In the genomic region with DNA sequence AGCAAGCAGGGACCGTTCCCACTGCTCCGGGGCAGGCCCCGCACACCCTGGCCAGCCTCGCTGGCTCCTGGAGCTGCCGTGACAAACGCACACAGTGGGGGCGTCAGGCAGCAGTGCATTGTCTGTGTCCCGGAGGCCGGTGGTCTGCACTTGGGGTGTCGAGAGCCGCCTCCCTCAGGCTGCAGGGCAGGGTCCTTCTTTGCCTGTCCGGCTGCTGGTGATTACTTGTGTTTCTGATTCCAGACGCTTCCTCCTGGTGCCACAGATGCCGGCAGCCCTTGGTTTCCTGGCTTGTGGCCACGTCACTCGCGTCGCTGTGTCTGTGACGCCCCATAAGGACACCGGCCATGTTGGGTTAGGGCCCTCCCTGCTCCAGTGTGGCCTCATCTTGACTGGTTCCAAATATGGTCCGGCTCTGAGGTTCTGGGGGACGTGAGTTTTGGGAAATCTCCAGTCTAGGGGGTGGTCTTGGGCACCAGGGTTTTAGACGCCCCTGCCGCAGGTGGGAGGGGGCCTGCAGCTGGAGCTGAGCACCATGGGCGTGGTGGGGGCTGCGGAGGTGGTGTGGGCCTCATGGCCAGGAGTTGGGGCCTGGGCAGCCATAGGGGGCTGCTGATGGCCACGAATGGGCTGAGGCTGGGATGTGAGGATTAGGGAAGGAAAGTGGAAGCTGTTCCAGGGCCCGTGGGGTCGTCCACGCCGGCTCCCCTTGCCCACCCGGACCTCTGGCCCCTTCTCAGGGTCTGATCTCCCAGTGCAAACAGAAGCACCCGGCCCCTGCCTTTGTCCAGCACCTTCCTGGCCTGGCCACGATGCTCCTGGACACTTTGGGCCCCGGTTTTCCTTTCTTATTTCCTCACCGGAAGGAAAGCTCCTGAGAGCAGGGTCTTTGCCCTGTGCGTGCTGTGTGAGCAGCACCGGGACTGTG, we compare ENCODE assay signal across 2 cellular contexts.
TF ChIP-seq lines count a peak whose summit lies in the region.

No MANE protein-coding gene starts in this region.

TF ChIP-seq in HEK293, 187 proteins besides CTCF, POLR2A, EP300 and RAD21:
- TF ChIP-seq SCRT2 (tag by site-specific recombination; IDR thresholded peaks at IDR 0.05) = peak; percentile 12; the same call in 1 of the 2 replicates
- TF ChIP-seq, protein P1, sequence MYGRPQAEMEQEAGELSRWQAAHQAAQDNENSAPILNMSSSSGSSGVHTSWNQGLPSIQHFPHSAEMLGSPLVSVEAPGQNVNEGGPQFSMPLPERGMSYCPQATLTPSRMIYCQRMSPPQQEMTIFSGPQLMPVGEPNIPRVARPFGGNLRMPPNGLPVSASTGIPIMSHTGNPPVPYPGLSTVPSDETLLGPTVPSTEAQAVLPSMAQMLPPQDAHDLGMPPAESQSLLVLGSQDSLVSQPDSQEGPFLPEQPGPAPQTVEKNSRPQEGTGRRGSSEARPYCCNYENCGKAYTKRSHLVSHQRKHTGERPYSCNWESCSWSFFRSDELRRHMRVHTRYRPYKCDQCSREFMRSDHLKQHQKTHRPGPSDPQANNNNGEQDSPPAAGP (tag by site-specific recombination; IDR thresholded peaks at IDR 0.05) = no peak
- TF ChIP-seq EGR2 (tag by site-specific recombination; IDR thresholded peaks at IDR 0.05; ENCODE audit: low read depth) = peak; percentile 44; the same call in 1 of the 2 replicates

TF ChIP-seq in H1, 55 proteins besides CTCF, POLR2A, EP300 and RAD21:
- TF ChIP-seq EGR1 (IDR thresholded peaks at IDR 0.05; ENCODE audit: borderline replicate concordance, low read depth, low read length) (no peak), BRCA1 (IDR thresholded peaks at IDR 0.05; ENCODE audit: low read depth, low read length) (no peak), TAF7 (optimal IDR thresholded peaks at IDR 0.05; ENCODE audit: borderline replicate concordance, low read depth, low read length) (no peak), SAP30 (IDR thresholded peaks at IDR 0.05; ENCODE audit: insufficient read depth, insufficient replicate concordance, low read length) (no peak), BACH1 (IDR thresholded peaks at IDR 0.05; ENCODE audit: low read length) (no peak), POLR2AphosphoS5 (IDR thresholded peaks at IDR 0.05; ENCODE audit: low read depth, low read length) (no peak), CEBPB (IDR thresholded peaks at IDR 0.05; ENCODE audit: low read depth, low read length) (no peak)
